9 cellular contexts compared by ENCODE assay signal in genomic region chr10:123147635-123148413, GRCh38. TPM values are rescaled to one million over a fixed set of nuclear protein-coding genes. Genes with fewer than 3 reads are reported as not detected.
DNase-seq lines count a peak whose midpoint lies in the region; ATAC-seq, FAIRE-seq and TF ChIP-seq lines count a peak whose summit lies in the region.
"Had no signal": no experiment of that assay in that cellular context is flagged by ENCODE, and none has a peak within 500 bp of the region (broad histone marks: within the 10 kb centered on the region; RNA-seq: fewer than 3 reads in every experiment).

A gene with protein sequence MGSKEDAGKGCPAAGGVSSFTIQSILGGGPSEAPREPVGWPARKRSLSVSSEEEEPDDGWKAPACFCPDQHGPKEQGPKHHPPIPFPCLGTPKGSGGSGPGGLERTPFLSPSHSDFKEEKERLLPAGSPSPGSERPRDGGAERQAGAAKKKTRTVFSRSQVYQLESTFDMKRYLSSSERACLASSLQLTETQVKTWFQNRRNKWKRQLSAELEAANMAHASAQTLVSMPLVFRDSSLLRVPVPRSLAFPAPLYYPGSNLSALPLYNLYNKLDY (plus strand): TSS chr10:123148136. CDS start chr10:123148379, 243 bp downstream.

- H3K27ac ChIP-seq in cardiac muscle cell (no peak within 1 kb of the TSS), thymus (ENCODE audit: low read depth) (no peak within 1 kb of the TSS)

- H3K4me1 ChIP-seq in cardiac muscle cell (ENCODE audit: low read depth) (peaks cover 12% of the 10 kb centered on the region), thymus (ENCODE audit: control insufficient read depth, insufficient read depth, low read length) (peaks cover 18% of the 10 kb centered on the region)

- H3K4me3 ChIP-seq in cardiac muscle cell (peak within 1 kb of the TSS; percentile 11), thymus (ENCODE audit: low read length) (peak within 1 kb of the TSS; percentile 30)

- H3K27ac Mint-ChIP-seq in endothelial cell (ENCODE audit: unreplicated experiment) = no peak within 1 kb of the TSS

- peaks cover 32% of the 10 kb centered on the region for H3K27me3 Mint-ChIP-seq in endothelial cell (ENCODE audit: unreplicated experiment)

- peak within 1 kb of the TSS; percentile 71 for H3K4me3 Mint-ChIP-seq in endothelial cell (ENCODE audit: unreplicated experiment)

- no peak for FAIRE-seq in D721Med (lab: Jason Lieb, UNC)

- H3K36me3 ChIP-seq in cardiac muscle cell (no peaks in the 10 kb centered on the region), thymus (ENCODE audit: control insufficient read depth, insufficient read depth) (no peaks in the 10 kb centered on the region)

- TF ChIP-seq CTCF in cardiac muscle cell (IDR thresholded peaks at IDR 0.05; ENCODE audit: low read depth, low read length) (no peak), endothelial cell (IDR thresholded peaks at IDR 0.05; ENCODE audit: unreplicated experiment) (no peak), D721Med (IDR thresholded peaks at IDR 0.05; ENCODE audit: insufficient read depth, missing control alignments) (no peak)

- WGBS in thymus = 3% methylated on average over 64 of the region's 64 CpGs

- no peaks in the 10 kb centered on the region for H3K36me3 Mint-ChIP-seq in endothelial cell (ENCODE audit: low read depth, unreplicated experiment)

- H3K9me3 ChIP-seq in cardiac muscle cell (ENCODE audit: low read depth) (no peaks in the 10 kb centered on the region), thymus (ENCODE audit: control insufficient read depth) (peaks cover 1% of the 10 kb centered on the region)

- ATAC-seq in left cardiac atrium = no peak
- ATAC-seq in HG02938 (IDR thresholded peaks at IDR 0.05; ENCODE audit: unreplicated experiment) = no peak

- H3K9me3 Mint-ChIP-seq in endothelial cell (ENCODE audit: unreplicated experiment) = no peaks in the 10 kb centered on the region

- peak in 1 of 2 donors; percentile 51 for DNase-seq in cardiac muscle cell (ENCODE audit: low read depth in 1 of 2, low spot score in 1 of 2)
- DNase-seq in left cardiac atrium = no peak
- DNase-seq in NCI-H748 (lab: John Stamatoyannopoulos, UW; ENCODE audit: unreplicated experiment) = peak; percentile 78
- DNase-seq in endothelial cell (ENCODE audit: low spot score) = peak; percentile 49
- no peak for DNase-seq in anterior cingulate cortex (lab: John Stamatoyannopoulos, UW)
- DNase-seq in D721Med (ENCODE audit: insufficient read length, low spot score) = no peak

- H3K4me1 Mint-ChIP-seq in endothelial cell (ENCODE audit: unreplicated experiment) = peaks cover 38% of the 10 kb centered on the region

- intact Hi-C loops in left cardiac atrium (cut with DNase I) = no loop called here

- H3K27me3 ChIP-seq in cardiac muscle cell (peaks cover 100% of the 10 kb centered on the region), thymus (ENCODE audit: control insufficient read depth, insufficient read depth) (peaks cover 99% of the 10 kb centered on the region)

RNA-seq across cellular contexts. Expression of the gene that starts here (rescaled TPM):
- total RNA-seq in cardiac muscle cell = not detected in 2 replicates
- not detected in 2 replicates for polyA plus RNA-seq in cardiac muscle cell
- not detected for total RNA-seq in left cardiac atrium
- not detected for total RNA-seq in endothelial cell (ENCODE audit: unreplicated experiment)
- 0.25 TPM for polyA plus RNA-seq in thymus
- total RNA-seq: pulmonary artery endothelial cell had no signal

Comparison
In these comparisons a context has a peak if more than half of its experiments do, and no peak if none do; other contexts are left out.
1. Peak in DNase-seq in endothelial cell; RNA of the gene not detected or under 1 TPM.